12 cellular contexts compared by ENCODE assay signal in the genomic region with DNA sequence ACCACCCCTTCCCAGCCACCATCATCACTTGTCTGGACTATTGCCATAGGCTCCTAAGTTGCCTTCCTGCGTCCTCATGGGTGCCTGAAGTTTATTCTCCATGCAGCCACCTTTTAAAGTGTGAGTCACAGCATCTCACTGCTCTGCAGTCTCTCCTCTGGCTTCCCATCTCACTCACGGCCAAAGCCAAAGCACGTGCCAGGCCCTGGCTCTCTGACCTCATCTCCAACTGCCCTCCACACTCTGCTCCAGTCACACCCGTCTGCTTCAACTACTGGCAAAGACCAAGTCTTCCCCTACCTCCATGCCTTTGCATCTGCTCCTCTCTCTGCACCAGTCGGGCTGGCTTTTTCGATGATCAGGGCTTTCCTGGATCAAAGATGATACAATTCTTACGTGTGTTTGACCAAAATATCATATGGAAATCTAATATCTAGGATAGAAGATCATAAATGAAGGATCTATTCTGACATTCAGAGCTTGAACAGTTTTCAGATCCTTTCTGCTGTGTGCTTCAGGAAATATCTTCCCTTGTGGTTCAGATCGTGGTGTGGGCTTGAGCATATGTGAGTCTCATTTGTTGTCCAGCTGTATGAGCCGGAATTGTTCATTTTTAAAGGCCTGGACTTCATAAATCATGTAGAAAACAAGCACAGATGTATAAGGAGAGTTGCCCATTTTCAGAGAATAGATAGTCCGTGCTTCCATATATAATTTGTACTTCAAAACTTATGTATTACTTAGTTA.
A peak's percentile ranks its signal among the peaks of the same experiment; 100 is the strongest.
DNase-seq lines count a peak whose midpoint lies in the region; ATAC-seq and TF ChIP-seq lines count a peak whose summit lies in the region.
"Had no signal": no experiment of that assay in that cellular context is flagged by ENCODE, and none has a peak within 500 bp of the region (broad histone marks: within the 10 kb centered on the region; RNA-seq: fewer than 3 reads in every experiment).

No MANE protein-coding gene starts in this region.

- peaks cover 27% of the 10 kb centered on the region for H3K4me1 Mint-ChIP-seq in nephron progenitor cell
- peaks cover 13% of the 10 kb centered on the region for H3K4me1 Mint-ChIP-seq in activated T-cell treated with anti-CD3 and anti-CD28 coated beads, Interleukin-2, amount 50 U/mL, for 24 hours (ENCODE audit: low read depth)

- TF ChIP-seq CTCF in AG10803 (conservative IDR thresholded peaks at IDR 0.05; ENCODE audit: low read length) (no peak), fibroblast of mammary gland (conservative IDR thresholded peaks at IDR 0.05; ENCODE audit: control insufficient read depth, insufficient read depth, low read depth, low read length) (no peak), nephron progenitor cell (IDR thresholded peaks at IDR 0.05) (no peak)

- DNase-seq in AG10803 (ENCODE audit: low read depth) (peak; percentile 90), MV-4-11 (lab: John Stamatoyannopoulos, UW) (peak; percentile 68), fibroblast of mammary gland (ENCODE audit: low read depth) (peak; percentile 89), nephron progenitor cell (no peak), NCI-H2029 treated with DMSO at 0.1 percent for 48 hours (lab: John Stamatoyannopoulos, UW) (no peak)
- DNase-seq in activated T-cell treated with anti-CD3 and anti-CD28 coated beads, Interleukin-2, amount 50 U/mL, for 24 hours: no peak
- DNase-seq: activated CD4-positive, alpha-beta T cell treated with anti-CD3 and anti-CD28 coated beads for 4 hours; activated naive CD8-positive, alpha-beta T cell treated with anti-CD3 and anti-CD28 coated beads for 36 hours; NCI-H2081 had no signal

- H3K9me3 Mint-ChIP-seq in nephron progenitor cell: peaks cover 23% of the 10 kb centered on the region
- H3K9me3 Mint-ChIP-seq in activated T-cell treated with anti-CD3 and anti-CD28 coated beads, Interleukin-2, amount 50 U/mL, for 24 hours: peaks cover 19% of the 10 kb centered on the region

- H3K27me3 Mint-ChIP-seq in nephron progenitor cell (ENCODE audit: low read depth, poor library complexity): peaks cover 12% of the 10 kb centered on the region
- no peaks in the 10 kb centered on the region for H3K27me3 Mint-ChIP-seq in activated T-cell treated with anti-CD3 and anti-CD28 coated beads, Interleukin-2, amount 50 U/mL, for 24 hours
- H3K27me3 Mint-ChIP-seq: activated naive CD8-positive, alpha-beta T cell treated with anti-CD3 and anti-CD28 coated beads for 36 hours had no signal

- no peak for ATAC-seq in HG02678 (IDR thresholded peaks at IDR 0.05; ENCODE audit: unreplicated experiment)
- no peak for ATAC-seq in HG03175 (IDR thresholded peaks at IDR 0.05; ENCODE audit: unreplicated experiment)

- H3K4me3 Mint-ChIP-seq in nephron progenitor cell: no peak overlapping the region
- H3K4me3 Mint-ChIP-seq in activated T-cell treated with anti-CD3 and anti-CD28 coated beads, Interleukin-2, amount 50 U/mL, for 24 hours: no peak overlapping the region
- H3K4me3 Mint-ChIP-seq: activated naive CD8-positive, alpha-beta T cell treated with anti-CD3 and anti-CD28 coated beads for 36 hours had no signal

- H3K4me3 ChIP-seq in AG10803 (ENCODE audit: low read length) (peak overlapping the region; percentile 5), fibroblast of mammary gland (ENCODE audit: control insufficient read depth, low read depth, low read length) (no peak overlapping the region)
- H3K4me3 ChIP-seq: prostate gland had no signal

- H3K27ac Mint-ChIP-seq in nephron progenitor cell: peak overlapping the region; percentile 2
- H3K27ac Mint-ChIP-seq in activated T-cell treated with anti-CD3 and anti-CD28 coated beads, Interleukin-2, amount 50 U/mL, for 24 hours: no peak overlapping the region
- H3K27ac Mint-ChIP-seq: activated naive CD8-positive, alpha-beta T cell treated with anti-CD3 and anti-CD28 coated beads for 36 hours had no signal

- peaks cover 10% of the 10 kb centered on the region for H3K36me3 Mint-ChIP-seq in nephron progenitor cell (ENCODE audit: low read depth)
- H3K36me3 Mint-ChIP-seq in activated T-cell treated with anti-CD3 and anti-CD28 coated beads, Interleukin-2, amount 50 U/mL, for 24 hours (ENCODE audit: low read depth): peaks cover 7% of the 10 kb centered on the region

Comparison
In these comparisons a context has a peak if more than half of its experiments do, and no peak if none do; other contexts are left out.
1. DNase-seq: peak in AG10803 (single experiment), MV-4-11 (single experiment) and fibroblast of mammary gland (single experiment); none in nephron progenitor cell (single experiment), NCI-H2029 treated with DMSO at 0.1 percent for 48 hours (single experiment) and activated T-cell treated with anti-CD3 and anti-CD28 coated beads, Interleukin-2, amount 50 U/mL, for 24 hours (single experiment).